Comparison of ENCODE assay signal across 8 cellular contexts in the genomic region with DNA sequence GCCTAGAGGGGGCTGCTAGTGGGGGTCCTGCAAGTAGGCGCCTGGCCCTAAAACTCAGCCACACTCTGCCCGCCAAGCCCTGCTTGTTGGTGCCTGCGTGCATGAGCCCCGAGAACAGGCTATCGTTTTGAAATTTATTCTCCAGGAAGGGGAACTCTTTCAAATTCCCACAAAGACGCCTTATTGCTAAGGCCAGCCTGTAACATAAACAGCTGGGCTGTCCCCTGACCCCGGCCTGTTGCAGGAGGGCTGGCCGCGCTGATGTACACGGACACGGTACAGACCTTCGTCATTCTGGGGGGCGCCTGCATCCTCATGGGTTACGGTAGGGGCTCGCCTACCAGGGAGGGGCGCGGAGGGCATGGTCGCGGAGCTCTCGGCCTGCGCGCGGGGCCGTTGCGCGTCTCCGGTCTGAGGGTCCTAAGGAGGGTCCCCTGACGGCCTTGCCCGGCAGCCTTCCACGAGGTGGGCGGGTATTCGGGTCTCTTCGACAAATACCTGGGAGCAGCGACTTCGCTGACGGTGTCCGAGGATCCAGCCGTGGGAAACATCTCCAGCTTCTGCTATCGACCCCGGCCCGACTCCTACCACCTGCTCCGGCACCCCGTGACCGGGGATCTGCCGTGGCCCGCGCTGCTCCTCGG. TPM values are rescaled to one million over a fixed set of nuclear protein-coding genes. Genes with fewer than 3 reads are reported as not detected.
DNase-seq lines count a peak whose midpoint lies in the region; ATAC-seq and TF ChIP-seq lines count a peak whose summit lies in the region.

No MANE protein-coding gene starts in this region.

- H3K9me3 Mint-ChIP-seq in progenitor cell of endocrine pancreas (ENCODE audit: low read depth): no peaks in the 10 kb centered on the region

- no peaks in the 10 kb centered on the region for H3K27me3 ChIP-seq in PC-3 (ENCODE audit: low read length)

- no peak overlapping the region for H3K27ac Mint-ChIP-seq in progenitor cell of endocrine pancreas

- ATAC-seq in PC-3: no peak; the same call in 1 of the 2 replicates
- ATAC-seq in GM21786 (IDR thresholded peaks at IDR 0.05; ENCODE audit: unreplicated experiment): no peak

- CTCF ChIA-PET in PC-3 (lab: Charles Lee): no interaction called here

- H3K4me1 ChIP-seq in ES-I3 (ENCODE audit: insufficient read depth, low read length) (peaks cover 8% of the 10 kb centered on the region; the same call in 1 of the 2 replicates), PC-3 (ENCODE audit: insufficient read depth, low read length) (no peaks in the 10 kb centered on the region; the same call in 1 of the 2 replicates)

- no peak for TF ChIP-seq CTCF in PC-3 (conservative IDR thresholded peaks at IDR 0.05; ENCODE audit: low read depth, low read length)
- TF ChIP-seq CTCF in fibroblast of the aortic adventitia (IDR thresholded peaks at IDR 0.05; ENCODE audit: insufficient read depth, low read length): no peak
- no peak for TF ChIP-seq CTCF in progenitor cell of endocrine pancreas (IDR thresholded peaks at IDR 0.05; ENCODE audit: unreplicated experiment)

- no peaks in the 10 kb centered on the region for H4K20me1 ChIP-seq in PC-3 (ENCODE audit: low read length)

- peak overlapping the region; percentile 79 for H3K4me3 ChIP-seq in PC-3 (ENCODE audit: low read length)
- peak overlapping the region; percentile 62 for H3K4me3 ChIP-seq in fibroblast of the aortic adventitia (ENCODE audit: low read depth, low read length)

- DNase-seq in PC-3 (no peak), fibroblast of the aortic adventitia (ENCODE audit: low read depth) (no peak), progenitor cell of endocrine pancreas (ENCODE audit: low spot score, unreplicated experiment) (no peak), AG08395 (ENCODE audit: low spot score) (no peak), mesenteric fat pad (ENCODE audit: low spot score) (no peak), nucleus accumbens (lab: John Stamatoyannopoulos, UW) (no peak)

- H3K36me3 ChIP-seq in ES-I3 (ENCODE audit: insufficient read depth, low read length) (no peaks in the 10 kb centered on the region), PC-3 (ENCODE audit: low read depth, low read length) (no peaks in the 10 kb centered on the region)

- BruUV-seq in PC-3 (replicated peaks; lab: Mats Ljungman, UMichigan): no TSS peak

- H3K27ac ChIP-seq in PC-3 (ENCODE audit: low read length): no peak overlapping the region

- H3K9ac ChIP-seq in ES-I3 (ENCODE audit: low read depth, low read length) (peak overlapping the region; percentile 49; the same call in 1 of the 2 replicates), PC-3 (ENCODE audit: low read length) (peak overlapping the region; percentile 17; the same call in 1 of the 2 replicates)

- no peaks in the 10 kb centered on the region for H3K9me3 ChIP-seq in ES-I3 (ENCODE audit: control insufficient read depth, insufficient read depth, low read length)
- no peaks in the 10 kb centered on the region for H3K9me3 ChIP-seq in PC-3 (ENCODE audit: low read length)

- peak overlapping the region; percentile 92 for H3K4me2 ChIP-seq in PC-3 (ENCODE audit: low read length)

- POLR2A ChIA-PET in PC-3 (lab: Charles Lee; ENCODE audit: unreplicated experiment): no interaction called here

- H3K79me2 ChIP-seq in PC-3 (ENCODE audit: low read length): no peaks in the 10 kb centered on the region

- peak overlapping the region; percentile 75 for H3K4me3 Mint-ChIP-seq in progenitor cell of endocrine pancreas (ENCODE audit: low read depth)

- peak overlapping the region; percentile 83 for H2AFZ ChIP-seq in PC-3 (ENCODE audit: low read length)

- peaks cover 9% of the 10 kb centered on the region for H3K36me3 Mint-ChIP-seq in progenitor cell of endocrine pancreas (ENCODE audit: insufficient read depth)

- intact Hi-C loops in PC-3 (cut with micrococcal nuclease): no loop called here

- peaks cover 14% of the 10 kb centered on the region for H3K4me1 Mint-ChIP-seq in progenitor cell of endocrine pancreas (ENCODE audit: low read depth)

- no peaks in the 10 kb centered on the region for H3K9me2 ChIP-seq in PC-3 (replicated peaks; ENCODE audit: low read length)

- H3K27me3 Mint-ChIP-seq in progenitor cell of endocrine pancreas: peaks cover 51% of the 10 kb centered on the region

- H3F3A ChIP-seq in PC-3 (ENCODE audit: low read length, unreplicated experiment): no peaks in the 10 kb centered on the region

RNA-seq across cellular contexts. Expression of a gene that starts 4.3 kb away (rescaled TPM):
- total RNA-seq in PC-3 (2014; rRNA removed) (0.11 TPM in 1 of 2 replicates, not detected in the other), fibroblast of the aortic adventitia (ENCODE audit: low replicate concordance) (not detected in 2 replicates), progenitor cell of endocrine pancreas (0.29 and 0.62 TPM in 2 replicates), mesenteric fat pad (not detected)

RNA-seq across cellular contexts. Expression of a gene that starts 15.2 kb away (rescaled TPM):
- 11.2 and 12.5 TPM in 2 replicates for total RNA-seq in PC-3 (2014; rRNA removed)
- 30.3 and 56.7 TPM in 2 replicates for total RNA-seq in fibroblast of the aortic adventitia (ENCODE audit: low replicate concordance)
- 4.5 and 5.0 TPM in 2 replicates for total RNA-seq in progenitor cell of endocrine pancreas
- 34.7 TPM for total RNA-seq in mesenteric fat pad

RNA-seq across cellular contexts. Expression of a gene that starts 21.0 kb away (rescaled TPM):
- total RNA-seq in PC-3 (2014; rRNA removed) (39.9 and 44.3 TPM in 2 replicates), fibroblast of the aortic adventitia (ENCODE audit: low replicate concordance) (45.5 and 50.0 TPM in 2 replicates), progenitor cell of endocrine pancreas (65.1 and 65.7 TPM in 2 replicates), mesenteric fat pad (36.0 TPM)

RNA-seq across cellular contexts. Expression of a gene that starts 27.9 kb away (rescaled TPM):
- total RNA-seq in PC-3 (2014; rRNA removed): 5.4 and 5.8 TPM in 2 replicates
- total RNA-seq in fibroblast of the aortic adventitia (ENCODE audit: low replicate concordance): 7.4 and 16.9 TPM in 2 replicates
- total RNA-seq in progenitor cell of endocrine pancreas: 14.6 and 14.8 TPM in 2 replicates
- total RNA-seq in mesenteric fat pad: 8.5 TPM

RNA-seq across cellular contexts. Expression of a gene that starts 40.5 kb away (rescaled TPM):
- total RNA-seq in PC-3 (2014; rRNA removed) (not detected in 2 replicates), fibroblast of the aortic adventitia (ENCODE audit: low replicate concordance) (not detected in 2 replicates), progenitor cell of endocrine pancreas (not detected in 2 replicates), mesenteric fat pad (not detected)
